25 cellular contexts compared by ENCODE assay signal in the genomic region with DNA sequence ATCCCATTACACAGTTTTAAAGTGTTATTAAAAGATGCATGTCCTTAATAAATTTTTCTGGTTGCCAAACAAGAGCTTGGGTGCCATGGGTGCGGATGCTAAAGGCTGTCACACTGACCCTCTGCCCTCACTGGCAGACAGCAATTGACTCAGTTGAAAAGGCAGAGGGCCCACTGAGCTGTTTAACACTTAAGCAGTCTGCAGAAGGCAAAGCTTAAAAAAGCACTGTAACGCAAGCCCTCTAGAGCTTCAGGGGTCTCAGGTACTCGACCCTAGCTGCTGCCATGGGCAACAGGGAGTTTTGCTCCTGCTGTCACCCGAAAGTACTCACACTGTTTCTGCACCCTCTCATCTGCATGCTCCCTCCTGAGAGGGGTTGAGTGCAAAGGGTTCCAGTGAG.
"Had no signal": no experiment of that assay in that cellular context is flagged by ENCODE, and none has a peak within 500 bp of the region (broad histone marks: within the 10 kb centered on the region; RNA-seq: fewer than 3 reads in every experiment).

No MANE protein-coding gene starts in this region.

- H3K36me3 Mint-ChIP-seq: memory B cell; stimulated activated effector memory CD8-positive, alpha-beta T cell treated with anti-CD3 and anti-CD28 coated beads, Interleukin-12 subunit alpha, Interleukin-12 subunit beta, amount 100 ng/mL, for 72 hours; type B pancreatic cell had no signal

- H3K27ac Mint-ChIP-seq: dendritic cell treated with granulocyte-macrophage colony-stimulating factor and Interleukin-4, amounts not matched to agents 40 ng/mL and 50 ng/mL, for 4 days; memory B cell; natural killer cell; progenitor cell of endocrine pancreas; stimulated activated effector memory CD8-positive, alpha-beta T cell treated with anti-CD3 and anti-CD28 coated beads, Interleukin-12 subunit alpha, Interleukin-12 subunit beta, amount 100 ng/mL, for 72 hours; type B pancreatic cell had no signal

- DNase-seq: colonic mucosa; effector memory CD4-positive, alpha-beta T cell; erythroblast; esophagus squamous epithelium; foreskin melanocyte; hypothalamus; natural killer cell; sigmoid colon; stimulated activated CD4-positive, alpha-beta T cell treated with anti-CD3 and anti-CD28 coated beads, Interleukin-2, amount 100 ng/mL, for 24 hours; stimulated activated CD4-positive, alpha-beta T cell treated with anti-CD3 and anti-CD28 coated beads, Interleukin-4, amount 100 ng/mL, for 24 hours; stimulated activated naive CD4-positive, alpha-beta T cell treated with Interleukin-2 at 50 U/mL for 16 hours; stomach; thyroid gland had no signal

- H2AFZ ChIP-seq: parathyroid adenoma had no signal

- ATAC-seq: left lobe of liver; natural killer cell; stimulated activated effector memory CD8-positive, alpha-beta T cell treated with anti-CD3 and anti-CD28 coated beads, Interleukin-12 subunit alpha, Interleukin-12 subunit beta, amount 100 ng/mL, for 72 hours had no signal

- H3K36me3 ChIP-seq: colonic mucosa, esophagus squamous epithelium, right atrium auricular region, sigmoid colon, stomach, thyroid gland had no signal

- H3K4me1 Mint-ChIP-seq: memory B cell; natural killer cell; stimulated activated effector memory CD8-positive, alpha-beta T cell treated with anti-CD3 and anti-CD28 coated beads, Interleukin-12 subunit alpha, Interleukin-12 subunit beta, amount 100 ng/mL, for 72 hours had no signal

- H3K4me1 ChIP-seq: colonic mucosa, esophagus squamous epithelium, parathyroid adenoma, right atrium auricular region, sigmoid colon, stomach, thyroid gland had no signal

- H3K9me3 ChIP-seq: colonic mucosa, esophagus squamous epithelium, right atrium auricular region, thyroid gland had no signal

- FAIRE-seq: endometrium, keratinocyte, urothelium cell line had no signal

- H3K9me3 Mint-ChIP-seq: type B pancreatic cell had no signal

- H3K9ac ChIP-seq: parathyroid adenoma had no signal

- H3K27ac ChIP-seq: colonic mucosa, esophagus squamous epithelium, parathyroid adenoma, right atrium auricular region, sigmoid colon, stomach, thyroid gland had no signal

- H3K27me3 ChIP-seq: colonic mucosa, esophagus squamous epithelium, right atrium auricular region, sigmoid colon, stomach, thyroid gland had no signal

- H3K4me3 Mint-ChIP-seq: dendritic cell treated with granulocyte-macrophage colony-stimulating factor and Interleukin-4, amounts not matched to agents 40 ng/mL and 50 ng/mL, for 4 days; memory B cell; natural killer cell; stimulated activated effector memory CD8-positive, alpha-beta T cell treated with anti-CD3 and anti-CD28 coated beads, Interleukin-12 subunit alpha, Interleukin-12 subunit beta, amount 100 ng/mL, for 72 hours; type B pancreatic cell had no signal

- H3K4me3 ChIP-seq: colonic mucosa, esophagus squamous epithelium, lung, right atrium auricular region, sigmoid colon, stomach, thyroid gland had no signal

- H3K27me3 Mint-ChIP-seq: dendritic cell treated with granulocyte-macrophage colony-stimulating factor and Interleukin-4, amounts not matched to agents 40 ng/mL and 50 ng/mL, for 4 days; memory B cell; progenitor cell of endocrine pancreas; type B pancreatic cell had no signal

- H3K79me2 ChIP-seq: parathyroid adenoma had no signal
